ENCODE assay signal across 8 cellular contexts in genomic region chr13:42232671-42233070, GRCh38.
"Had no signal": no experiment of that assay in that cellular context is flagged by ENCODE, and none has a peak within 500 bp of the region (broad histone marks: within the 10 kb centered on the region; RNA-seq: fewer than 3 reads in every experiment).

No MANE protein-coding gene starts in this region.

- H3K36me3 Mint-ChIP-seq: IgD-negative memory B cell had no signal

- ATAC-seq: HepG2, K562 had no signal

- H3K9ac ChIP-seq: KMS-11 had no signal

- H3K9me3 Mint-ChIP-seq: IgD-negative memory B cell had no signal

- H3K4me3 Mint-ChIP-seq: IgD-negative memory B cell had no signal

- H3K4me2 ChIP-seq: KMS-11 had no signal

- H3K27ac ChIP-seq: HL-60, KMS-11 had no signal

- H3K4me3 ChIP-seq: K562 had no signal

- DNase-seq: IMR-90, KBM-7, KG1 had no signal
